In the genomic region with DNA sequence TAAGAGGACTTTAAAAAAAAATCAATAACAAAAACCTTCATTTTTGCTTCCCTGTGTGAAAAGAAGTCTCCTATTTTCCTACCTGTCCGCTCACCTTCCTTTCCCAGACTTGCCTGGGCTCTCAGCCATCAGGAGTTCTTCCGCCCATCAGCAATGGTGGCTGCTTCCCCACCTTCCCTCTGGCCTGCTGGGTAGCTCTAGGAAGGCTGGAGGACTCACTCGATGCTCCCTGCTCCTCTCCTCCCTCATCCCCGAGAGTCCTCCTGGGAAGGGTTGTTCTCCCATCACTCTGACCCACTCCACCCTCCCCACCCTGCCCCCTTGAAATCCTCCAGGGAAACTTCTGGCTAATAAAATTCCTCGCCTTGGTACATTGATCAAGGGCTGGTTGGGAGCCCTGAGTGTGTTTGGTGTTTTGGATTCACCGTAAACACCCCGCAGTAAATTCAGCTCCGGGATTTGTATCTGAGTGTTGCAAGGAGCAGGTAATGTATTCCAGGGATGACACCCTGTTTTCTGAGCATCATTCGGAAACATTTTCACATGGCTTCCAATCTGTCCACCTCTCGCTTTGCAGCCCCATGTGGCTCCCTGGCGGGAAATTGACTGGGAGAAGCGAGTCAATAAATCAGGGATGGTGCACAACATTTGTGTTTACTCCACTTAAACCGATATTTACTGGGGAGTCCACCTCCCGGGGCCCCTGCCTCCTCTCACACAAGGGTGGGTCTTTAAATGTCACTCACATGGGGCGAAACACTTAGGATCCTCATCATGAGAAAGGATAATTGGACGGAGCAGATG, we compare ENCODE assay signal across 1 cellular context.
TF ChIP-seq lines count a peak whose summit lies in the region.

No MANE protein-coding gene starts in this region.

TF ChIP-seq in GM23338, 12 proteins besides CTCF, POLR2A, EP300 and RAD21 (continued from another document):
- TF ChIP-seq, protein P1, sequence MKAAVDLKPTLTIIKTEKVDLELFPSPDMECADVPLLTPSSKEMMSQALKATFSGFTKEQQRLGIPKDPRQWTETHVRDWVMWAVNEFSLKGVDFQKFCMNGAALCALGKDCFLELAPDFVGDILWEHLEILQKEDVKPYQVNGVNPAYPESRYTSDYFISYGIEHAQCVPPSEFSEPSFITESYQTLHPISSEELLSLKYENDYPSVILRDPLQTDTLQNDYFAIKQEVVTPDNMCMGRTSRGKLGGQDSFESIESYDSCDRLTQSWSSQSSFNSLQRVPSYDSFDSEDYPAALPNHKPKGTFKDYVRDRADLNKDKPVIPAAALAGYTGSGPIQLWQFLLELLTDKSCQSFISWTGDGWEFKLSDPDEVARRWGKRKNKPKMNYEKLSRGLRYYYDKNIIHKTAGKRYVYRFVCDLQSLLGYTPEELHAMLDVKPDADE (IDR thresholded peaks at IDR 0.05), result no peak
- TF ChIP-seq POLR2AphosphoS5 (IDR thresholded peaks at IDR 0.05; ENCODE audit: low read depth), result no peak
